ENCODE assay signal across 8 cellular contexts in the genomic region with DNA sequence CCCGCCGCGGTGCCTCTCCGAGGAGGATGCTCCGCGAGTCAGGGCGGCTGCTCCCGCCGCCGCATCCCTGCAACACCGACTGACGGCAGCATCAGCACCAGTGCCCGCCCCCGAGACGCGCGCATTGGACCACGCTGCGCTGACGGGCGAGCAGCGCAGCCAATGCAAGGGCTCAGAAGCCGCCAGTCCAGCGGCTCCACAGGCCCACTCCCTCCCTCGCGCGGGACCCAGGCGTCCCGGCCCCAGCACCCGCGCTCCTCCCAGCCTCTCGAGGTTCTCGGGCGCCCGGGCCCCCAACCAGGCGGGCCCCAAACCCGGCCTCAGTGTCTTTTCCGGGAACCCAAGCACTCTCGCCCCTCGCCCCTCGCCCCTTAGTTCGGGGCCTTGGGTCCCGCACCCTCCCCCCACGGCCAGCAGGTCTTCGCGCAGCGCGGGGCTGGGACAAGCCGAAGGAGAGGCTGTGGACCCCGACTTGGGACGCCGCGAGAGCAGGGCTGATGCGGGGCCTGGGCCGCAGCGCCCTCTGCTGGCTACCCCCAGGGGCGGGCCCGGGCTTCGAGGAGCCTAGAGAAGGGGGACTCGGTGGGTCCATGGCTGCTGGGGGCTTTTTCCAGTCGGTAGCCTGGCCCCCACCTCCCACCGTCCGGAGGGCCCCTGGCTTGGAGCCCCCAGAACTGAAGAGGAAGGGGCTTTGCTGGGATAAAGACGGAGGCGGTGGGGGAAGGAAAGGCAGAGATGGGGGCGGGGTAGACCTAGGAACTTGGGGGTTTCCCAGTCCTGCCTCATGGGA. TPM values are rescaled to one million over a fixed set of nuclear protein-coding genes. Genes with fewer than 3 reads are reported as not detected.
DNase-seq lines count a peak whose midpoint lies in the region; ATAC-seq and TF ChIP-seq lines count a peak whose summit lies in the region.

A gene (minus strand): TSS at position 81 of the 790 bp plus-strand sequence. CDS start 9,498 bp downstream, outside the sequence.

- no peaks in the 10 kb centered on the region for H3K27me3 ChIP-seq in Panc1 (ENCODE audit: control insufficient read depth, insufficient read depth, low read length)

- DNase-seq in COLO829 (ENCODE audit: low spot score) (peak; percentile 80), Panc1 (ENCODE audit: low read depth, low spot score) (no peak), fibroblast of the aortic adventitia (ENCODE audit: low read depth) (peak; percentile 75), nephron progenitor cell (peak; percentile 88)
- peak; percentile 80 for DNase-seq in activated T-helper 9 cell treated with anti-CD3 and anti-CD28 coated beads, Interleukin-2, amount 50 U/mL, for 16 hours (ENCODE audit: low read depth)

- peaks cover 47% of the 10 kb centered on the region for H3K4me1 Mint-ChIP-seq in nephron progenitor cell
- peaks cover 16% of the 10 kb centered on the region for H3K4me1 Mint-ChIP-seq in stimulated activated naive CD8-positive, alpha-beta T cell treated with anti-CD3 and anti-CD28 coated beads, Interleukin-15, Interleukin-2, amounts not matched to agents 100 ng/mL and 50 ng/mL, for 24 hours (ENCODE audit: low read depth)

- in situ Hi-C loops in Panc1 (cut with HindIII; ENCODE audit: low pct_unique_long_range_greater_than_20kb, low sequenced_read_pairs) = no loop called here

- H3K27me3 Mint-ChIP-seq in nephron progenitor cell (ENCODE audit: low read depth, poor library complexity) = peaks cover 53% of the 10 kb centered on the region
- peaks cover 17% of the 10 kb centered on the region for H3K27me3 Mint-ChIP-seq in stimulated activated naive CD8-positive, alpha-beta T cell treated with anti-CD3 and anti-CD28 coated beads, Interleukin-15, Interleukin-2, amounts not matched to agents 100 ng/mL and 50 ng/mL, for 24 hours

- intact Hi-C loops in Panc1 (cut with micrococcal nuclease; ENCODE audit: unreplicated experiment) = no loop called here

- ATAC-seq in GM21515 (IDR thresholded peaks at IDR 0.05; ENCODE audit: unreplicated experiment) = peak; percentile 79
- ATAC-seq in Panc1 = peak; percentile 98

- TF ChIP-seq RAD21 in Ishikawa (IDR thresholded peaks at IDR 0.05; ENCODE audit: low read depth) = peak; percentile 64; the same call in 1 of the 2 replicates

- no TSS peak for BruUV-seq in Panc1 (replicated peaks; lab: Mats Ljungman, UMichigan)

- H3K27ac ChIP-seq in Panc1 (ENCODE audit: low read length) = peak within 1 kb of the TSS; percentile 34; the same call in 1 of the 2 replicates

- no peaks in the 10 kb centered on the region for H3K36me3 Mint-ChIP-seq in nephron progenitor cell (ENCODE audit: low read depth)
- no peaks in the 10 kb centered on the region for H3K36me3 Mint-ChIP-seq in stimulated activated naive CD8-positive, alpha-beta T cell treated with anti-CD3 and anti-CD28 coated beads, Interleukin-15, Interleukin-2, amounts not matched to agents 100 ng/mL and 50 ng/mL, for 24 hours (ENCODE audit: low read depth)

- H3K4me3 Mint-ChIP-seq in nephron progenitor cell = peak within 1 kb of the TSS; percentile 60
- peak within 1 kb of the TSS; percentile 55 for H3K4me3 Mint-ChIP-seq in stimulated activated naive CD8-positive, alpha-beta T cell treated with anti-CD3 and anti-CD28 coated beads, Interleukin-15, Interleukin-2, amounts not matched to agents 100 ng/mL and 50 ng/mL, for 24 hours

- TF ChIP-seq CTCF in Panc1 (IDR thresholded peaks at IDR 0.05) (peak; percentile 100), fibroblast of the aortic adventitia (IDR thresholded peaks at IDR 0.05; ENCODE audit: insufficient read depth, low read length) (peak; percentile 94), nephron progenitor cell (IDR thresholded peaks at IDR 0.05) (peak; percentile 94)

- TF ChIP-seq EP300 in Ishikawa (IDR thresholded peaks at IDR 0.05; ENCODE audit: borderline replicate concordance) = no peak

- no peaks in the 10 kb centered on the region for H3K36me3 ChIP-seq in Panc1 (ENCODE audit: control insufficient read depth, insufficient read depth, low read length)

- POLR2A ChIA-PET in Panc1 (lab: Charles Lee) = interaction anchor here (0.6 kb wide), 1 partner anchor 359 kb away, joined by 5 read pairs; no protein-coding TSS in a partner anchor

- peaks cover 8% of the 10 kb centered on the region for H3K4me1 ChIP-seq in Panc1 (ENCODE audit: control insufficient read depth, insufficient read depth, low read length)

- H3K4me3 ChIP-seq in Panc1 (ENCODE audit: low read depth in 2 of 2, low read length in 2 of 2) = peak within 1 kb of the TSS; percentile 68 to 69
- H3K4me3 ChIP-seq in fibroblast of the aortic adventitia (ENCODE audit: low read depth, low read length) = peak within 1 kb of the TSS; percentile 66

- CTCF ChIA-PET in Panc1 (lab: Charles Lee) = interaction anchor here (0.6 kb wide), 1 partner anchor 35 kb away, joined by 7 read pairs; no protein-coding TSS in a partner anchor

- no peaks in the 10 kb centered on the region for H3K9me3 Mint-ChIP-seq in nephron progenitor cell
- H3K9me3 Mint-ChIP-seq in stimulated activated naive CD8-positive, alpha-beta T cell treated with anti-CD3 and anti-CD28 coated beads, Interleukin-15, Interleukin-2, amounts not matched to agents 100 ng/mL and 50 ng/mL, for 24 hours = no peaks in the 10 kb centered on the region

- no peaks in the 10 kb centered on the region for H3K9me3 ChIP-seq in Panc1 (ENCODE audit: control insufficient read depth, insufficient read depth, low read depth, low read length)

- no peak within 1 kb of the TSS for H3K27ac Mint-ChIP-seq in nephron progenitor cell
- no peak within 1 kb of the TSS for H3K27ac Mint-ChIP-seq in stimulated activated naive CD8-positive, alpha-beta T cell treated with anti-CD3 and anti-CD28 coated beads, Interleukin-15, Interleukin-2, amounts not matched to agents 100 ng/mL and 50 ng/mL, for 24 hours

TF ChIP-seq in Ishikawa, 13 proteins besides CTCF, POLR2A, EP300 and RAD21:
- TF ChIP-seq ZBTB7A (IDR thresholded peaks at IDR 0.05; ENCODE audit: low read depth) (peak; percentile 59; the same call in 1 of the 2 replicates), CEBPB (IDR thresholded peaks at IDR 0.05) (no peak)

RNA-seq across cellular contexts. Expression of the gene that starts here (rescaled TPM):
- total RNA-seq in Panc1 (2021; ENCODE audit: unreplicated experiment) (0.15 TPM), fibroblast of the aortic adventitia (ENCODE audit: low replicate concordance) (3.3 and 3.4 TPM in 2 replicates)
- 0.29 TPM for polyA plus RNA-seq in Panc1 (2012; ENCODE audit: insufficient read length)

Comparison
In these comparisons a context has a peak if more than half of its experiments do, and no peak if none do; other contexts are left out.
1. Peak in ATAC-seq, H3K4me3 ChIP-seq and H3K27ac ChIP-seq in Panc1; RNA of the gene not detected or under 1 TPM.